In the genomic region with DNA sequence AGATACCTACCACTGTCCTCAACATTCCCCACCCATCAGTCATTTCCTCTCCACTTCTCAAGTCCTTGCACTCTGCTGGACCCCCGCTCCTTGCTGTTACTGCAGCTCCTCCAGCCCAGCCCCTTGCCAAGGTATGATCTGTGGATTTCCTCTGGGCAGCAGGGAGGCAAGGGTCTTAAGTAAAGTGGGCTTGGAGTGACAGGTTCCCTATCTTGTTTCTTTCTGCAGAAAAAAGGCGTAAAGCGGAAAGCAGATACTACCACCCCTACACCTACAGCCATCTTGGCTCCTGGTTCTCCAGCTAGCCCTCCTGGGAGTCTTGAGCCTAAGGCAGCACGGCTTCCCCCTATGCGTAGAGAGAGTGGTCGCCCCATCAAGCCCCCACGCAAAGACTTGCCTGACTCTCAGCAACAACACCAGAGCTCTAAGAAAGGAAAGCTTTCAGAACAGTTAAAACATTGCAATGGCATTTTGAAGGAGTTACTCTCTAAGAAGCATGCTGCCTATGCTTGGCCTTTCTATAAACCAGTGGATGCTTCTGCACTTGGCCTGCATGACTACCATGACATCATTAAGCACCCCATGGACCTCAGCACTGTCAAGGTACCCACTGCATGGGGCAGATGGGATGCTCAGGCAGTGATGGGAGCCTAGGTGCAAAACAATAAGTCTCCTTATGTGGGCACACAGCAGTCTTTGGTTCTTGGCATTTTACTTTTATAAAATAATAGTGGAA, we compare ENCODE assay signal across 12 cellular contexts. TPM values are rescaled to one million over a fixed set of nuclear protein-coding genes. Genes with fewer than 3 reads are reported as not detected.
DNase-seq lines count a peak whose midpoint lies in the region; ATAC-seq, FAIRE-seq and TF ChIP-seq lines count a peak whose summit lies in the region.
"Had no signal": no experiment of that assay in that cellular context is flagged by ENCODE, and none has a peak within 500 bp of the region (broad histone marks: within the 10 kb centered on the region; RNA-seq: fewer than 3 reads in every experiment).

No MANE protein-coding gene starts in this region.

- dilution Hi-C loops in keratinocyte (cut with MboI; ENCODE audit: extremely low pct_ligation_motif_present, low sequenced_read_pairs): no loop called here

- H3K27ac ChIP-seq in left ventricle myocardium inferior (replicated peaks): peak overlapping the region; percentile 15
- H3K27ac ChIP-seq in keratinocyte (ENCODE audit: control insufficient read depth, insufficient read depth, low read length): no peak overlapping the region

- H3K9me3 Mint-ChIP-seq in activated T-helper 1 cell treated with anti-CD3 and anti-CD28 coated beads, Interleukin-12 subunit alpha, Interleukin-12 subunit beta, Interleukin-2, Interleukin-4 antibody, amounts not matched to agents 30 ng/mL and 10 ng/mL and 1 ng/mL, durations not matched to agents 14 hours and 24 hours and 36 hours: no peaks in the 10 kb centered on the region

- peak overlapping the region; percentile 27 for H3K4me2 ChIP-seq in keratinocyte (ENCODE audit: control insufficient read depth, extremely low read depth, insufficient read depth, low read depth, low read length)

- H3K36me3 Mint-ChIP-seq in activated T-helper 1 cell treated with anti-CD3 and anti-CD28 coated beads, Interleukin-12 subunit alpha, Interleukin-12 subunit beta, Interleukin-2, Interleukin-4 antibody, amounts not matched to agents 30 ng/mL and 10 ng/mL and 1 ng/mL, durations not matched to agents 14 hours and 24 hours and 36 hours (ENCODE audit: low read depth): peaks cover 93% of the 10 kb centered on the region

- peaks cover 10% of the 10 kb centered on the region for H3K9me1 ChIP-seq in keratinocyte (ENCODE audit: control insufficient read depth, extremely low read depth, insufficient read depth, low read length)

- DNase-seq in left ventricle myocardium inferior (no peak), Right ventricle myocardium superior (no peak), keratinocyte (ENCODE audit: low read depth, low spot score) (no peak), DMS79 (lab: John Stamatoyannopoulos, UW) (no peak), NCI-H1092 (lab: John Stamatoyannopoulos, UW) (no peak)
- DNase-seq in activated T-helper 1 cell treated with anti-CD3 and anti-CD28 coated beads, Interleukin-12 subunit alpha, Interleukin-12 subunit beta, Interleukin-2, Interleukin-4 antibody, amounts not matched to agents 30 ng/mL and 10 ng/mL and 1 ng/mL, durations not matched to agents 14 hours and 24 hours and 36 hours (ENCODE audit: low spot score): no peak
- DNase-seq in stimulated activated CD4-positive, alpha-beta T cell treated with anti-CD3 and anti-CD28 coated beads, Interleukin-15, amount 100 ng/mL, for 24 hours: no peak
- DNase-seq: activated CD4-positive, alpha-beta T cell treated with anti-CD3 and anti-CD28 coated beads, Interleukin-2, amount 50 U/mL, for 4 hours; GOT3; NCI-H1694 had no signal

- peaks cover 60% of the 10 kb centered on the region for H3K4me1 Mint-ChIP-seq in activated T-helper 1 cell treated with anti-CD3 and anti-CD28 coated beads, Interleukin-12 subunit alpha, Interleukin-12 subunit beta, Interleukin-2, Interleukin-4 antibody, amounts not matched to agents 30 ng/mL and 10 ng/mL and 1 ng/mL, durations not matched to agents 14 hours and 24 hours and 36 hours (ENCODE audit: low read depth)

- H2AFZ ChIP-seq in keratinocyte (ENCODE audit: control insufficient read depth, low read length): no peak overlapping the region

- H3K4me3 Mint-ChIP-seq in activated T-helper 1 cell treated with anti-CD3 and anti-CD28 coated beads, Interleukin-12 subunit alpha, Interleukin-12 subunit beta, Interleukin-2, Interleukin-4 antibody, amounts not matched to agents 30 ng/mL and 10 ng/mL and 1 ng/mL, durations not matched to agents 14 hours and 24 hours and 36 hours: peak overlapping the region; percentile 96

- H3K4me3 ChIP-seq in left ventricle myocardium inferior (peak overlapping the region; percentile 100), keratinocyte (ENCODE audit: control insufficient read depth in 2 of 3, extremely low read depth in 1 of 3, insufficient read depth in 2 of 3, low read depth in 1 of 3, low read length in 3 of 3) (no peak overlapping the region)

- no peak for FAIRE-seq in keratinocyte (lab: Jason Lieb, UNC)

- H3K27me3 Mint-ChIP-seq in activated T-helper 1 cell treated with anti-CD3 and anti-CD28 coated beads, Interleukin-12 subunit alpha, Interleukin-12 subunit beta, Interleukin-2, Interleukin-4 antibody, amounts not matched to agents 30 ng/mL and 10 ng/mL and 1 ng/mL, durations not matched to agents 14 hours and 24 hours and 36 hours (ENCODE audit: insufficient read depth): peaks cover 4% of the 10 kb centered on the region

- TF ChIP-seq CTCF in left ventricle myocardium inferior (IDR thresholded peaks at IDR 0.05; ENCODE audit: borderline replicate concordance) (no peak), keratinocyte (optimal IDR thresholded peaks at IDR 0.05 in 1 of 3, IDR thresholded peaks at IDR 0.05 in 1 of 3, conservative IDR thresholded peaks at IDR 0.05 in 1 of 3; ENCODE audit: extremely low read depth in 1 of 3, insufficient read depth in 2 of 3, low read length in 3 of 3) (no peak)

- peak overlapping the region; percentile 14 for H3K27ac Mint-ChIP-seq in activated T-helper 1 cell treated with anti-CD3 and anti-CD28 coated beads, Interleukin-12 subunit alpha, Interleukin-12 subunit beta, Interleukin-2, Interleukin-4 antibody, amounts not matched to agents 30 ng/mL and 10 ng/mL and 1 ng/mL, durations not matched to agents 14 hours and 24 hours and 36 hours

- peaks cover 72% of the 10 kb centered on the region for H3K79me2 ChIP-seq in keratinocyte (ENCODE audit: control insufficient read depth, insufficient read depth, low read length)

- intact Hi-C loops in left ventricle myocardium inferior (cut with micrococcal nuclease) (no loop called here), Right ventricle myocardium superior (cut with DNase I) (no loop called here)
- intact Hi-C loops in activated T-helper 1 cell treated with anti-CD3 and anti-CD28 coated beads, Interleukin-12 subunit alpha, Interleukin-12 subunit beta, Interleukin-2, Interleukin-4 antibody, amounts not matched to agents 30 ng/mL and 10 ng/mL and 1 ng/mL, durations not matched to agents 14 hours and 24 hours and 36 hours (cut with micrococcal nuclease): loop anchor here (10.0 kb wide), 2 partner anchors 1072 to 1312 kb away; a partner anchor contains a TSS

- H3K4me1 ChIP-seq in left ventricle myocardium inferior (peaks cover 91% of the 10 kb centered on the region), keratinocyte (ENCODE audit: control insufficient read depth, extremely low read depth, insufficient read depth, low read length) (peaks cover 25% of the 10 kb centered on the region)

- ATAC-seq in Right ventricle myocardium superior (ENCODE audit: poor library complexity) (no peak), GM19324 (IDR thresholded peaks at IDR 0.05; ENCODE audit: low FRiP score, unreplicated experiment) (no peak)

- H3K27me3 ChIP-seq in left ventricle myocardium inferior (ENCODE audit: low read depth): no peaks in the 10 kb centered on the region
- no peaks in the 10 kb centered on the region for H3K27me3 ChIP-seq in keratinocyte (ENCODE audit: control insufficient read depth, extremely low read depth, insufficient read depth, low read length)

- H3K36me3 ChIP-seq in left ventricle myocardium inferior: peaks cover 95% of the 10 kb centered on the region
- H3K36me3 ChIP-seq in keratinocyte (ENCODE audit: control insufficient read depth in 2 of 2, extremely low read depth in 1 of 2, insufficient read depth in 2 of 2, low read length in 2 of 2): peaks cover 66 to 87% of the 10 kb centered on the region in 2 experiments

- H3K9ac ChIP-seq in keratinocyte (ENCODE audit: control insufficient read depth, extremely low read depth, insufficient read depth, low read length): no peak overlapping the region

- no peaks in the 10 kb centered on the region for H3K9me3 ChIP-seq in left ventricle myocardium inferior (replicated peaks)
- no peaks in the 10 kb centered on the region for H3K9me3 ChIP-seq in keratinocyte (ENCODE audit: control insufficient read depth, low read depth, low read length)

- peaks cover 84% of the 10 kb centered on the region for H4K20me1 ChIP-seq in keratinocyte (ENCODE audit: control insufficient read depth, extremely low read depth, insufficient read depth, low read length)

RNA-seq across cellular contexts. Expression of a gene that starts 8.1 kb away (rescaled TPM):
- total RNA-seq in left ventricle myocardium inferior: 63.4 TPM
- 62.6 TPM for total RNA-seq in Right ventricle myocardium superior
- total RNA-seq in activated T-helper 1 cell treated with anti-CD3 and anti-CD28 coated beads, Interleukin-12 subunit alpha, Interleukin-12 subunit beta, Interleukin-2, Interleukin-4 antibody, amounts not matched to agents 30 ng/mL and 10 ng/mL and 1 ng/mL, durations not matched to agents 14 hours and 24 hours and 36 hours: 316 and 330 TPM in 2 replicates
- polyA plus RNA-seq in keratinocyte: 82.9 to 171 TPM (median 121 TPM) in 3 replicates
- 157 TPM for polyA plus RNA-seq in keratinocyte (2011; ENCODE audit: low read depth)
- 79.9 and 133 TPM in 2 replicates for polyA plus RNA-seq in keratinocyte (2011; cell fraction: cytosol; rRNA removed)
- 260 and 305 TPM in 2 replicates for polyA plus RNA-seq in keratinocyte (2011; cell fraction: nucleus; rRNA removed)
- polyA plus RNA-seq in keratinocyte (2012; ENCODE audit: low replicate concordance): 117 and 130 TPM in 2 replicates
- polyA minus RNA-seq in keratinocyte: 58.7 to 120 TPM (median 91.2 TPM) in 3 replicates
- 31.8 TPM for polyA minus RNA-seq in keratinocyte (2011; cell fraction: cytosol; rRNA and poly(A)+ RNA removed)
- polyA minus RNA-seq in keratinocyte (2011; cell fraction: nucleus; rRNA and poly(A)+ RNA removed): 66.1 and 108 TPM in 2 replicates

RNA-seq across cellular contexts. Expression of a gene that starts 23.6 kb away (rescaled TPM):
- total RNA-seq in left ventricle myocardium inferior (15.8 TPM), Right ventricle myocardium superior (16.3 TPM)
- 14.1 and 14.2 TPM in 2 replicates for total RNA-seq in activated T-helper 1 cell treated with anti-CD3 and anti-CD28 coated beads, Interleukin-12 subunit alpha, Interleukin-12 subunit beta, Interleukin-2, Interleukin-4 antibody, amounts not matched to agents 30 ng/mL and 10 ng/mL and 1 ng/mL, durations not matched to agents 14 hours and 24 hours and 36 hours
- 1.9 to 4.5 TPM (median 2.6 TPM) in 3 replicates for polyA plus RNA-seq in keratinocyte
- 0.86 TPM for polyA plus RNA-seq in keratinocyte (2011; ENCODE audit: low read depth)
- polyA plus RNA-seq in keratinocyte (2011; cell fraction: cytosol; rRNA removed): 2.0 and 2.1 TPM in 2 replicates
- 4.3 and 4.5 TPM in 2 replicates for polyA plus RNA-seq in keratinocyte (2011; cell fraction: nucleus; rRNA removed)
- polyA plus RNA-seq in keratinocyte (2012; ENCODE audit: low replicate concordance): 1.9 and 3.1 TPM in 2 replicates
- polyA minus RNA-seq in keratinocyte: 0.80 to 7.0 TPM (median 4.4 TPM) in 3 replicates
- polyA minus RNA-seq in keratinocyte (2011; cell fraction: cytosol; rRNA and poly(A)+ RNA removed): not detected
- 1.6 and 2.3 TPM in 2 replicates for polyA minus RNA-seq in keratinocyte (2011; cell fraction: nucleus; rRNA and poly(A)+ RNA removed)

RNA-seq across cellular contexts. Expression of a gene that starts 32.9 kb away (rescaled TPM):
- total RNA-seq in left ventricle myocardium inferior: 1.8 TPM
- 1.2 TPM for total RNA-seq in Right ventricle myocardium superior
- total RNA-seq in activated T-helper 1 cell treated with anti-CD3 and anti-CD28 coated beads, Interleukin-12 subunit alpha, Interleukin-12 subunit beta, Interleukin-2, Interleukin-4 antibody, amounts not matched to agents 30 ng/mL and 10 ng/mL and 1 ng/mL, durations not matched to agents 14 hours and 24 hours and 36 hours: 1.8 and 2.0 TPM in 2 replicates
- polyA plus RNA-seq in keratinocyte: 0.01 TPM in 1 of 3 replicates, not detected in the others
- polyA plus RNA-seq in keratinocyte (2011; ENCODE audit: low read depth): not detected
- 0.03 TPM in 1 of 2 replicates, not detected in the other for polyA plus RNA-seq in keratinocyte (2011; cell fraction: cytosol; rRNA removed)
- not detected in 2 replicates for polyA plus RNA-seq in keratinocyte (2011; cell fraction: nucleus; rRNA removed)
- polyA plus RNA-seq in keratinocyte (2012; ENCODE audit: low replicate concordance): 0.04 TPM in 1 of 2 replicates, not detected in the other
- polyA minus RNA-seq in keratinocyte: not detected in 3 replicates
- polyA minus RNA-seq in keratinocyte (2011; cell fraction: cytosol; rRNA and poly(A)+ RNA removed): not detected
- polyA minus RNA-seq in keratinocyte (2011; cell fraction: nucleus; rRNA and poly(A)+ RNA removed): not detected in 2 replicates
- total RNA-seq: RPMI7951 had no signal

RNA-seq across cellular contexts. Expression of a gene that starts 35.7 kb away (rescaled TPM):
- 9.1 TPM for total RNA-seq in left ventricle myocardium inferior
- total RNA-seq in Right ventricle myocardium superior: 10.4 TPM
- 2.7 and 2.8 TPM in 2 replicates for total RNA-seq in activated T-helper 1 cell treated with anti-CD3 and anti-CD28 coated beads, Interleukin-12 subunit alpha, Interleukin-12 subunit beta, Interleukin-2, Interleukin-4 antibody, amounts not matched to agents 30 ng/mL and 10 ng/mL and 1 ng/mL, durations not matched to agents 14 hours and 24 hours and 36 hours
- polyA plus RNA-seq in keratinocyte: 0.13 TPM in 1 of 3 replicates, not detected in the others
- not detected for polyA plus RNA-seq in keratinocyte (2011; ENCODE audit: low read depth)
- polyA plus RNA-seq in keratinocyte (2011; cell fraction: cytosol; rRNA removed): not detected in 2 replicates
- polyA plus RNA-seq in keratinocyte (2011; cell fraction: nucleus; rRNA removed): not detected in 2 replicates
- 0.21 TPM in 1 of 2 replicates, not detected in the other for polyA plus RNA-seq in keratinocyte (2012; ENCODE audit: low replicate concordance)
- not detected in 3 replicates for polyA minus RNA-seq in keratinocyte
- not detected for polyA minus RNA-seq in keratinocyte (2011; cell fraction: cytosol; rRNA and poly(A)+ RNA removed)
- polyA minus RNA-seq in keratinocyte (2011; cell fraction: nucleus; rRNA and poly(A)+ RNA removed): not detected in 2 replicates
